In the genomic region with DNA sequence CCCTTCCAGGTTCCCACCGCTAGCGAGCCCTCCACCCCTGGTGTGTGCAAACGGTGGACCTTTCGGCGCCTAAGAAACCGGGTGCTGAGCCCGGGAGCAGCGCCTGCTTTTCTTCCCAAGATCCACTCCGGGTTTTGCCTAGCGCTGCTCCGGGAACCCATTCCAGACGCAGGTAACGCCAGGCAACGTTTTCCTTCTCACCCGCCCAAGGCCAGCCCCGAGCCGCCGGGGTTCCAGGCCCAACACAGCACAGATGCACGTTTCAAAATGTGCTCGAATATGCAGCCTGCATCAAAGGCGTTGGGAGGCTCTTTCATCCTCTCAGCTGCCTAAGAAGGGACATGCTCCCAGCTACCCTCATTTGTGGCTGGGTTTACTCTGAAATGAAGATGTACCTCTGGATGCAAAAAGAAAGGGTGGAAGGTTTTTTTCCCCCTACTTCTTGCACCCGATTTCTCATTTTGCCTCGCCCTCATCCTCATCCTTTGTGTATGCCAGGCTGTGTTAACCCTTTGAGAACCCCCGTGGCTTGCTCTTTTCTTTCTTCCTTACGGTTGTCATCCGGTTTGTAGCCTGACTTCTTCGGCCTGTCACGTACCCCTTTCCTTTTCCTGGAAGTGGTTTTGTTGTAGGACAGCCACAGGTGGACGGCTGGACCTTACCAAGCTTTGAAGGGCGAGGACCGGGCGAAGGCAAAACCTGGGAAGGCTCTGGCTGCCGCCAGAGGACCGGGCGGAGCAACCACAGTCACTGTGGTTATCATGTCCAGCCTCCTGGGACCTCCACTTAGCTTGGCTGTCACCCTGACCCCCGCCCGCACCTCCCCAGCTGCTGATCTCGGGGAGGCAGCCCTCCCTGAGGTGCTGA, we compare ENCODE assay signal across 8 cellular contexts.
DNase-seq lines count a peak whose midpoint lies in the region; ATAC-seq and TF ChIP-seq lines count a peak whose summit lies in the region.

No MANE protein-coding gene starts in this region.

- peak overlapping the region; percentile 69 for H3K27ac Mint-ChIP-seq in stimulated activated memory B cell treated with anti-CD40 and anti-IgM and Interleukin-4, amounts not matched to agents 10 μg/mL and 1 μg/mL and 100 μg/mL, for 72 hours

- intact Hi-C loops in esophagus muscularis mucosa (cut with DNase I), result loop anchor here (5.0 to 10.0 kb wide), 2 partner anchors 80 to 383 kb away; partner anchors contain the start of gene VLDLR

- H3K36me3 Mint-ChIP-seq in stimulated activated memory B cell treated with anti-CD40 and anti-IgM and Interleukin-4, amounts not matched to agents 10 μg/mL and 1 μg/mL and 100 μg/mL, for 72 hours, result no peaks in the 10 kb centered on the region

- peaks cover 10% of the 10 kb centered on the region for H3K9me3 Mint-ChIP-seq in stimulated activated memory B cell treated with anti-CD40 and anti-IgM and Interleukin-4, amounts not matched to agents 10 μg/mL and 1 μg/mL and 100 μg/mL, for 72 hours

- TF ChIP-seq POLR2A in esophagus muscularis mucosa (IDR thresholded peaks at IDR 0.05; ENCODE audit: low read depth), result peak; percentile 79

- DNase-seq in COLO668 (lab: John Stamatoyannopoulos, UW; ENCODE audit: unreplicated experiment) (peak; percentile 79), HS-5 (ENCODE audit: low read depth) (peak; percentile 58), NOMO-1 (lab: John Stamatoyannopoulos, UW; ENCODE audit: unreplicated experiment in 2 of 2) (peak; percentile 45 to 47), activated T-cell treated with anti-CD3 and anti-CD28 coated beads for 4 hours (peak; percentile 11), esophagus muscularis mucosa (ENCODE audit: extremely low spot score) (no peak)

- H3K27me3 Mint-ChIP-seq in stimulated activated memory B cell treated with anti-CD40 and anti-IgM and Interleukin-4, amounts not matched to agents 10 μg/mL and 1 μg/mL and 100 μg/mL, for 72 hours, result peaks cover 49% of the 10 kb centered on the region

- no peak for TF ChIP-seq EP300 in esophagus muscularis mucosa (IDR thresholded peaks at IDR 0.05)

- peak in 2 of 3 experiments; percentile 2 to 9 for TF ChIP-seq CTCF in esophagus muscularis mucosa (IDR thresholded peaks at IDR 0.05)

- peak overlapping the region; percentile 52 to 61 (median 58) for H3K4me3 ChIP-seq in esophagus muscularis mucosa
- H3K4me3 ChIP-seq in mucosa of stomach (ENCODE audit: low read length), result peak overlapping the region; percentile 39

- WGBS in esophagus muscularis mucosa, result 3% methylated on average over 32 of the region's 38 CpGs

- peaks cover 0 to 5% (median 2%) of the 10 kb centered on the region in 4 donors for H3K9me3 ChIP-seq in esophagus muscularis mucosa
- no peaks in the 10 kb centered on the region for H3K9me3 ChIP-seq in mucosa of stomach (ENCODE audit: control insufficient read depth, low read length)

- peaks cover 19% of the 10 kb centered on the region for H3K4me1 Mint-ChIP-seq in stimulated activated memory B cell treated with anti-CD40 and anti-IgM and Interleukin-4, amounts not matched to agents 10 μg/mL and 1 μg/mL and 100 μg/mL, for 72 hours

- peak overlapping the region; percentile 47 to 79 (median 66) for H3K27ac ChIP-seq in esophagus muscularis mucosa (replicated peaks in 1 of 4)

- no peaks in the 10 kb centered on the region for H3K27me3 ChIP-seq in esophagus muscularis mucosa
- H3K27me3 ChIP-seq in mucosa of stomach (ENCODE audit: control insufficient read depth, insufficient read depth, low read length), result no peaks in the 10 kb centered on the region

- peak overlapping the region; percentile 69 for H3K9ac ChIP-seq in mucosa of stomach (ENCODE audit: low read length)

- peak overlapping the region; percentile 85 for H3K4me3 Mint-ChIP-seq in stimulated activated memory B cell treated with anti-CD40 and anti-IgM and Interleukin-4, amounts not matched to agents 10 μg/mL and 1 μg/mL and 100 μg/mL, for 72 hours

- peak; percentile 82 for ATAC-seq in GM21367 (IDR thresholded peaks at IDR 0.05; ENCODE audit: unreplicated experiment)
- peak; percentile 82 for ATAC-seq in stimulated activated memory B cell treated with anti-CD40 and anti-IgM and Interleukin-4, amounts not matched to agents 10 μg/mL and 1 μg/mL and 100 μg/mL, for 72 hours

- H3K36me3 ChIP-seq in esophagus muscularis mucosa (no peaks in the 10 kb centered on the region), mucosa of stomach (ENCODE audit: control insufficient read depth, insufficient read depth, low read length) (no peaks in the 10 kb centered on the region)

- peaks cover 7 to 24% (median 20%) of the 10 kb centered on the region in 4 donors for H3K4me1 ChIP-seq in esophagus muscularis mucosa
- H3K4me1 ChIP-seq in mucosa of stomach (ENCODE audit: control insufficient read depth, insufficient read depth, low read length), result peaks cover 12% of the 10 kb centered on the region
